Comparison of ENCODE assay signal across 1 cellular context in the genomic region with DNA sequence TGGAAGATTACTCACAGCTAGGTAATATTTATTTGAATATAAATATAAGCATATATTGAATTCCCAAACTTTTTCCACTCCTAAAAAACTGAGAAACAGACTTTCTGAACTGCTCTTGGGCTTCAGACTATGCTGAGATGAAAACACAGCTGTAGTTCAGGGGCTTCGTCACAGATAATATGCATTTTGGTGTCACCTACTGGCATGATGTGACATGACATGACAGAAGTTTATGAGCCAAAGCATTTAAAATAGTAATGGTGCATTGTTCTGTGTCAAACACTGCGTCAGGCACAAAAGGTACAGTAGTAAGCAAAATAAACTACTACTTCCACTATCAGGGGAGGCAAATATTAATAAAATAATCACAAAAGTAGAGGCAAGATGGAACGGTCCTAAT.
A peak's percentile ranks its signal among the peaks of the same experiment; 100 is the strongest.
TF ChIP-seq lines count a peak whose summit lies in the region.

No MANE protein-coding gene starts in this region.

TF ChIP-seq in HepG2, 621 proteins besides CTCF, POLR2A, EP300 and RAD21 (continued from another document and continues in another):
- TF ChIP-seq, protein P1, sequence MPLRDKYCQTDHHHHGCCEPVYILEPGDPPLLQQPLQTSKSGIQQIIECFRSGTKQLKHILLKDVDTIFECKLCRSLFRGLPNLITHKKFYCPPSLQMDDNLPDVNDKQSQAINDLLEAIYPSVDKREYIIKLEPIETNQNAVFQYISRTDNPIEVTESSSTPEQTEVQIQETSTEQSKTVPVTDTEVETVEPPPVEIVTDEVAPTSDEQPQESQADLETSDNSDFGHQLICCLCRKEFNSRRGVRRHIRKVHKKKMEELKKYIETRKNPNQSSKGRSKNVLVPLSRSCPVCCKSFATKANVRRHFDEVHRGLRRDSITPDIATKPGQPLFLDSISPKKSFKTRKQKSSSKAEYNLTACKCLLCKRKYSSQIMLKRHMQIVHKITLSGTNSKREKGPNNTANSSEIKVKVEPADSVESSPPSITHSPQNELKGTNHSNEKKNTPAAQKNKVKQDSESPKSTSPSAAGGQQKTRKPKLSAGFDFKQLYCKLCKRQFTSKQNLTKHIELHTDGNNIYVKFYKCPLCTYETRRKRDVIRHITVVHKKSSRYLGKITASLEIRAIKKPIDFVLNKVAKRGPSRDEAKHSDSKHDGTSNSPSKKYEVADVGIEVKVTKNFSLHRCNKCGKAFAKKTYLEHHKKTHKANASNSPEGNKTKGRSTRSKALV (CRISPR knock-in tag; IDR thresholded peaks at IDR 0.05), result 0 out of 2 replicates have a peak, but pooled peaks have one; percentile 44
- TF ChIP-seq, protein P2, sequence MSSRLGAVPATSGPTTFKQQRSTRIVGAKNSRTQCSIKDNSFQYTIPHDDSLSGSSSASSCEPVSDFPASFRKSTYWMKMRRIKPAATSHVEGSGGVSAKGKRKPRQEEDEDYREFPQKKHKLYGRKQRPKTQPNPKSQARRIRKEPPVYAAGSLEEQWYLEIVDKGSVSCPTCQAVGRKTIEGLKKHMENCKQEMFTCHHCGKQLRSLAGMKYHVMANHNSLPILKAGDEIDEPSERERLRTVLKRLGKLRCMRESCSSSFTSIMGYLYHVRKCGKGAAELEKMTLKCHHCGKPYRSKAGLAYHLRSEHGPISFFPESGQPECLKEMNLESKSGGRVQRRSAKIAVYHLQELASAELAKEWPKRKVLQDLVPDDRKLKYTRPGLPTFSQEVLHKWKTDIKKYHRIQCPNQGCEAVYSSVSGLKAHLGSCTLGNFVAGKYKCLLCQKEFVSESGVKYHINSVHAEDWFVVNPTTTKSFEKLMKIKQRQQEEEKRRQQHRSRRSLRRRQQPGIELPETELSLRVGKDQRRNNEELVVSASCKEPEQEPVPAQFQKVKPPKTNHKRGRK (CRISPR knock-in tag; IDR thresholded peaks at IDR 0.05), result no peak
- TF ChIP-seq SIN3A (IDR thresholded peaks at IDR 0.05; ENCODE audit: borderline replicate concordance, low read depth, low read length) (no peak), ZNF33A (CRISPR knock-in tag; IDR thresholded peaks at IDR 0.05; ENCODE audit: borderline replicate concordance) (no peak), TEAD3 (CRISPR knock-in tag; optimal IDR thresholded peaks at IDR 0.05; ENCODE audit: borderline replicate concordance) (peak; percentile 19), JARID2 (CRISPR knock-in tag; IDR thresholded peaks at IDR 0.05; ENCODE audit: insufficient replicate concordance) (no peak), ZNF644 (CRISPR knock-in tag; IDR thresholded peaks at IDR 0.05; ENCODE audit: low read depth) (peak; percentile 19; the same call in 1 of the 2 replicates), ZNF674 (CRISPR knock-in tag; IDR thresholded peaks at IDR 0.05; ENCODE audit: low read depth) (no peak), MED1 (CRISPR knock-in tag; IDR thresholded peaks at IDR 0.05) (peak; percentile 51; the same call in 1 of the 2 replicates), ZSCAN25 (CRISPR knock-in tag; IDR thresholded peaks at IDR 0.05) (no peak), POGZ (CRISPR knock-in tag; IDR thresholded peaks at IDR 0.05) (0 out of 2 replicates have a peak, but pooled peaks have one; percentile 41), ZNF792 (CRISPR knock-in tag; IDR thresholded peaks at IDR 0.05) (no peak), ONECUT2 (CRISPR knock-in tag; IDR thresholded peaks at IDR 0.05) (no peak), CAMTA2 (CRISPR knock-in tag; IDR thresholded peaks at IDR 0.05; ENCODE audit: borderline replicate concordance) (no peak), IKZF1 (IDR thresholded peaks at IDR 0.05) (no peak), SMC3 (IDR thresholded peaks at IDR 0.05; ENCODE audit: low read length) (peak; percentile 67), ZNF788 (CRISPR knock-in tag; IDR thresholded peaks at IDR 0.05; ENCODE audit: borderline replicate concordance) (no peak), TCF7 (IDR thresholded peaks at IDR 0.05; ENCODE audit: low read depth) (no peak), MATR3 (CRISPR knock-in tag; IDR thresholded peaks at IDR 0.05) (no peak), ZNF343 (CRISPR knock-in tag; IDR thresholded peaks at IDR 0.05) (no peak), HNF4G (IDR thresholded peaks at IDR 0.05; ENCODE audit: borderline replicate concordance, low read depth, low read length) (no peak), HNF4G (CRISPR knock-in tag; IDR thresholded peaks at IDR 0.05; ENCODE audit: borderline replicate concordance, low read depth) (no peak), SP4 (CRISPR knock-in tag; IDR thresholded peaks at IDR 0.05) (no peak), SOX13 (IDR thresholded peaks at IDR 0.05) (no peak), SOX13 (CRISPR knock-in tag; conservative IDR thresholded peaks at IDR 0.05 in 1 of 2, IDR thresholded peaks at IDR 0.05 in 1 of 2) (0 out of 4 replicates have a peak, but pooled peaks of 1 of the 2 experiments have one; percentile 18), STAG1 (CRISPR knock-in tag; IDR thresholded peaks at IDR 0.05) (peak; percentile 74), ZNF180 (CRISPR knock-in tag; IDR thresholded peaks at IDR 0.05; ENCODE audit: borderline replicate concordance, low read depth) (no peak), CREB1 (IDR thresholded peaks at IDR 0.05) (no peak), CREB1 (CRISPR knock-in tag; IDR thresholded peaks at IDR 0.05) (no peak), HNRNPK (IDR thresholded peaks at IDR 0.05; ENCODE audit: low read depth, low read length, poor library complexity, severe bottlenecking) (no peak), MIXL1 (CRISPR knock-in tag; IDR thresholded peaks at IDR 0.05) (no peak)
- TF ChIP-seq, protein P3, sequence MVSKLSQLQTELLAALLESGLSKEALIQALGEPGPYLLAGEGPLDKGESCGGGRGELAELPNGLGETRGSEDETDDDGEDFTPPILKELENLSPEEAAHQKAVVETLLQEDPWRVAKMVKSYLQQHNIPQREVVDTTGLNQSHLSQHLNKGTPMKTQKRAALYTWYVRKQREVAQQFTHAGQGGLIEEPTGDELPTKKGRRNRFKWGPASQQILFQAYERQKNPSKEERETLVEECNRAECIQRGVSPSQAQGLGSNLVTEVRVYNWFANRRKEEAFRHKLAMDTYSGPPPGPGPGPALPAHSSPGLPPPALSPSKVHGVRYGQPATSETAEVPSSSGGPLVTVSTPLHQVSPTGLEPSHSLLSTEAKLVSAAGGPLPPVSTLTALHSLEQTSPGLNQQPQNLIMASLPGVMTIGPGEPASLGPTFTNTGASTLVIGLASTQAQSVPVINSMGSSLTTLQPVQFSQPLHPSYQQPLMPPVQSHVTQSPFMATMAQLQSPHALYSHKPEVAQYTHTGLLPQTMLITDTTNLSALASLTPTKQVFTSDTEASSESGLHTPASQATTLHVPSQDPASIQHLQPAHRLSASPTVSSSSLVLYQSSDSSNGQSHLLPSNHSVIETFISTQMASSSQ (IDR thresholded peaks at IDR 0.05; ENCODE audit: low read depth), result no peak
- TF ChIP-seq, protein P3 (CRISPR knock-in tag; IDR thresholded peaks at IDR 0.05; ENCODE audit: borderline replicate concordance), result no peak
- TF ChIP-seq, protein P4, sequence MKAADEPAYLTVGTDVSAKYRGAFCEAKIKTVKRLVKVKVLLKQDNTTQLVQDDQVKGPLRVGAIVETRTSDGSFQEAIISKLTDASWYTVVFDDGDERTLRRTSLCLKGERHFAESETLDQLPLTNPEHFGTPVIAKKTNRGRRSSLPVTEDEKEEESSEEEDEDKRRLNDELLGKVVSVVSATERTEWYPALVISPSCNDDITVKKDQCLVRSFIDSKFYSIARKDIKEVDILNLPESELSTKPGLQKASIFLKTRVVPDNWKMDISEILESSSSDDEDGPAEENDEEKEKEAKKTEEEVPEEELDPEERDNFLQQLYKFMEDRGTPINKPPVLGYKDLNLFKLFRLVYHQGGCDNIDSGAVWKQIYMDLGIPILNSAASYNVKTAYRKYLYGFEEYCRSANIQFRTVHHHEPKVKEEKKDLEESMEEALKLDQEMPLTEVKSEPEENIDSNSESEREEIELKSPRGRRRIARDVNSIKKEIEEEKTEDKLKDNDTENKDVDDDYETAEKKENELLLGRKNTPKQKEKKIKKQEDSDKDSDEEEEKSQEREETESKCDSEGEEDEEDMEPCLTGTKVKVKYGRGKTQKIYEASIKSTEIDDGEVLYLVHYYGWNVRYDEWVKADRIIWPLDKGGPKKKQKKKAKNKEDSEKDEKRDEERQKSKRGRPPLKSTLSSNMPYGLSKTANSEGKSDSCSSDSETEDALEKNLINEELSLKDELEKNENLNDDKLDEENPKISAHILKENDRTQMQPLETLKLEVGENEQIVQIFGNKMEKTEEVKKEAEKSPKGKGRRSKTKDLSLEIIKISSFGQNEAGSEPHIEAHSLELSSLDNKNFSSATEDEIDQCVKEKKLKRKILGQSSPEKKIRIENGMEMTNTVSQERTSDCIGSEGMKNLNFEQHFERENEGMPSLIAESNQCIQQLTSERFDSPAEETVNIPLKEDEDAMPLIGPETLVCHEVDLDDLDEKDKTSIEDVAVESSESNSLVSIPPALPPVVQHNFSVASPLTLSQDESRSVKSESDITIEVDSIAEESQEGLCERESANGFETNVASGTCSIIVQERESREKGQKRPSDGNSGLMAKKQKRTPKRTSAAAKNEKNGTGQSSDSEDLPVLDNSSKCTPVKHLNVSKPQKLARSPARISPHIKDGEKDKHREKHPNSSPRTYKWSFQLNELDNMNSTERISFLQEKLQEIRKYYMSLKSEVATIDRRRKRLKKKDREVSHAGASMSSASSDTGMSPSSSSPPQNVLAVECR (CRISPR knock-in tag; IDR thresholded peaks at IDR 0.05; ENCODE audit: borderline replicate concordance), result no peak
- TF ChIP-seq, protein P5, sequence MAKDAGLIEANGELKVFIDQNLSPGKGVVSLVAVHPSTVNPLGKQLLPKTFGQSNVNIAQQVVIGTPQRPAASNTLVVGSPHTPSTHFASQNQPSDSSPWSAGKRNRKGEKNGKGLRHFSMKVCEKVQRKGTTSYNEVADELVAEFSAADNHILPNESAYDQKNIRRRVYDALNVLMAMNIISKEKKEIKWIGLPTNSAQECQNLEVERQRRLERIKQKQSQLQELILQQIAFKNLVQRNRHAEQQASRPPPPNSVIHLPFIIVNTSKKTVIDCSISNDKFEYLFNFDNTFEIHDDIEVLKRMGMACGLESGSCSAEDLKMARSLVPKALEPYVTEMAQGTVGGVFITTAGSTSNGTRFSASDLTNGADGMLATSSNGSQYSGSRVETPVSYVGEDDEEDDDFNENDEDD (CRISPR knock-in tag; IDR thresholded peaks at IDR 0.05; ENCODE audit: borderline replicate concordance), result no peak
- TF ChIP-seq, protein P6, sequence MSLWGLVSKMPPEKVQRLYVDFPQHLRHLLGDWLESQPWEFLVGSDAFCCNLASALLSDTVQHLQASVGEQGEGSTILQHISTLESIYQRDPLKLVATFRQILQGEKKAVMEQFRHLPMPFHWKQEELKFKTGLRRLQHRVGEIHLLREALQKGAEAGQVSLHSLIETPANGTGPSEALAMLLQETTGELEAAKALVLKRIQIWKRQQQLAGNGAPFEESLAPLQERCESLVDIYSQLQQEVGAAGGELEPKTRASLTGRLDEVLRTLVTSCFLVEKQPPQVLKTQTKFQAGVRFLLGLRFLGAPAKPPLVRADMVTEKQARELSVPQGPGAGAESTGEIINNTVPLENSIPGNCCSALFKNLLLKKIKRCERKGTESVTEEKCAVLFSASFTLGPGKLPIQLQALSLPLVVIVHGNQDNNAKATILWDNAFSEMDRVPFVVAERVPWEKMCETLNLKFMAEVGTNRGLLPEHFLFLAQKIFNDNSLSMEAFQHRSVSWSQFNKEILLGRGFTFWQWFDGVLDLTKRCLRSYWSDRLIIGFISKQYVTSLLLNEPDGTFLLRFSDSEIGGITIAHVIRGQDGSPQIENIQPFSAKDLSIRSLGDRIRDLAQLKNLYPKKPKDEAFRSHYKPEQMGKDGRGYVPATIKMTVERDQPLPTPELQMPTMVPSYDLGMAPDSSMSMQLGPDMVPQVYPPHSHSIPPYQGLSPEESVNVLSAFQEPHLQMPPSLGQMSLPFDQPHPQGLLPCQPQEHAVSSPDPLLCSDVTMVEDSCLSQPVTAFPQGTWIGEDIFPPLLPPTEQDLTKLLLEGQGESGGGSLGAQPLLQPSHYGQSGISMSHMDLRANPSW (CRISPR knock-in tag; IDR thresholded peaks at IDR 0.05; ENCODE audit: borderline replicate concordance), result no peak
- TF ChIP-seq, protein P7, sequence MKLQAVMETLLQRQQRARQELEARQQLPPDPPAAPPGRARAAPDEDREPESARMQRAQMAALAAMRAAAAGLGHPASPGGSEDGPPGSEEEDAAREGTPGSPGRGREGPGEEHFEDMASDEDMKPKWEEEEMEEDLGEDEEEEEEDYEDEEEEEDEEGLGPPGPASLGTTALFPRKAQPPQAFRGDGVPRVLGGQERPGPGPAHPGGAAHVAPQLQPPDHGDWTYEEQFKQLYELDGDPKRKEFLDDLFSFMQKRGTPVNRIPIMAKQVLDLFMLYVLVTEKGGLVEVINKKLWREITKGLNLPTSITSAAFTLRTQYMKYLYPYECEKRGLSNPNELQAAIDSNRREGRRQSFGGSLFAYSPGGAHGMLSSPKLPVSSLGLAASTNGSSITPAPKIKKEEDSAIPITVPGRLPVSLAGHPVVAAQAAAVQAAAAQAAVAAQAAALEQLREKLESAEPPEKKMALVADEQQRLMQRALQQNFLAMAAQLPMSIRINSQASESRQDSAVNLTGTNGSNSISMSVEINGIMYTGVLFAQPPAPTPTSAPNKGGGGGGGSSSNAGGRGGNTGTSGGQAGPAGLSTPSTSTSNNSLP (IDR thresholded peaks at IDR 0.05; ENCODE audit: low read depth, low read length), result peak; percentile 57; the same call in 1 of the 2 replicates
- TF ChIP-seq, protein P8, sequence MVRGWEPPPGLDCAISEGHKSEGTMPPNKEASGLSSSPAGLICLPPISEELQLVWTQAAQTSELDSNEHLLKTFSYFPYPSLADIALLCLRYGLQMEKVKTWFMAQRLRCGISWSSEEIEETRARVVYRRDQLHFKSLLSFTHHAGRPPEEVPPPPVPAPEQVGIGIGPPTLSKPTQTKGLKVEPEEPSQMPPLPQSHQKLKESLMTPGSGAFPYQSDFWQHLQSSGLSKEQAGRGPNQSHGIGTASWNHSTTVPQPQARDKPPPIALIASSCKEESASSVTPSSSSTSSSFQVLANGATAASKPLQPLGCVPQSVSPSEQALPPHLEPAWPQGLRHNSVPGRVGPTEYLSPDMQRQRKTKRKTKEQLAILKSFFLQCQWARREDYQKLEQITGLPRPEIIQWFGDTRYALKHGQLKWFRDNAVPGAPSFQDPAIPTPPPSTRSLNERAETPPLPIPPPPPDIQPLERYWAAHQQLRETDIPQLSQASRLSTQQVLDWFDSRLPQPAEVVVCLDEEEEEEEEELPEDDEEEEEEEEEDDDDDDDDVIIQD (CRISPR knock-in tag; IDR thresholded peaks at IDR 0.05; ENCODE audit: low read depth), result peak; percentile 40; the same call in 1 of the 2 replicates
- TF ChIP-seq, protein P9, sequence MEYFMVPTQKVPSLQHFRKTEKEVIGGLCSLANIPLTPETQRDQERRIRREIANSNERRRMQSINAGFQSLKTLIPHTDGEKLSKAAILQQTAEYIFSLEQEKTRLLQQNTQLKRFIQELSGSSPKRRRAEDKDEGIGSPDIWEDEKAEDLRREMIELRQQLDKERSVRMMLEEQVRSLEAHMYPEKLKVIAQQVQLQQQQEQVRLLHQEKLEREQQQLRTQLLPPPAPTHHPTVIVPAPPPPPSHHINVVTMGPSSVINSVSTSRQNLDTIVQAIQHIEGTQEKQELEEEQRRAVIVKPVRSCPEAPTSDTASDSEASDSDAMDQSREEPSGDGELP (IDR thresholded peaks at IDR 0.05; ENCODE audit: borderline replicate concordance, low read depth), result peak; percentile 50; the same call in 1 of the 2 replicates
